1 cellular context compared by ENCODE assay signal in genomic region chr3:10205461-10206165, GRCh38.
TF ChIP-seq lines count a peak whose summit lies in the region.

No MANE protein-coding gene starts in this region.

TF ChIP-seq in WTC11, 78 proteins besides CTCF, POLR2A, EP300 and RAD21 (continued from another document):
- TF ChIP-seq, protein P1, sequence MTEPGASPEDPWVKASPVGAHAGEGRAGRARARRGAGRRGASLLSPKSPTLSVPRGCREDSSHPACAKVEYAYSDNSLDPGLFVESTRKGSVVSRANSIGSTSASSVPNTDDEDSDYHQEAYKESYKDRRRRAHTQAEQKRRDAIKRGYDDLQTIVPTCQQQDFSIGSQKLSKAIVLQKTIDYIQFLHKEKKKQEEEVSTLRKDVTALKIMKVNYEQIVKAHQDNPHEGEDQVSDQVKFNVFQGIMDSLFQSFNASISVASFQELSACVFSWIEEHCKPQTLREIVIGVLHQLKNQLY (CRISPR knock-in tag; IDR thresholded peaks at IDR 0.05), result no peak
